1 cellular context compared by ENCODE assay signal in the genomic region with DNA sequence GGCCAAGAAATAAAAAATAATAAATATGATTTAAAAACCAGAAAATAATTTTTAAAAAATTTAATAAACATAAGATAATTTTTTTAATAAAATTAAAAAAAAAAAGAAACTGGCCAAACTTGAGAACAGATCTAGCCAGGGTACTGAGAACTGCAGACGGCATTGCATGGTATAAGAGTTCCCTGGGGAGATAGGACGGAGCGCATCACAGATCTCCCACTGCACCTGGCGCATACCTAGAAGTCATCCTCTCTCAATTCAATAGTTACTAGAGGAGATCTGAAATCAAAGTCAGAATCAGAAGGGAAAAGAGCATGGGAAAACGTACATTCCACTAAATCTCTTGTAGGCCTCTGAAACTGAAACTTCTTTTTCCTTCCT.
TF ChIP-seq lines count a peak whose summit lies in the region.

No MANE protein-coding gene starts in this region.

TF ChIP-seq in WTC11, 78 proteins besides CTCF, POLR2A, EP300 and RAD21 (continued from another document):
- TF ChIP-seq, protein P1, sequence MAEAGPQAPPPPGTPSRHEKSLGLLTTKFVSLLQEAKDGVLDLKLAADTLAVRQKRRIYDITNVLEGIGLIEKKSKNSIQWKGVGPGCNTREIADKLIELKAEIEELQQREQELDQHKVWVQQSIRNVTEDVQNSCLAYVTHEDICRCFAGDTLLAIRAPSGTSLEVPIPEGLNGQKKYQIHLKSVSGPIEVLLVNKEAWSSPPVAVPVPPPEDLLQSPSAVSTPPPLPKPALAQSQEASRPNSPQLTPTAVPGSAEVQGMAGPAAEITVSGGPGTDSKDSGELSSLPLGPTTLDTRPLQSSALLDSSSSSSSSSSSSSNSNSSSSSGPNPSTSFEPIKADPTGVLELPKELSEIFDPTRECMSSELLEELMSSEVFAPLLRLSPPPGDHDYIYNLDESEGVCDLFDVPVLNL (CRISPR knock-in tag; IDR thresholded peaks at IDR 0.05; ENCODE audit: borderline replicate concordance, low read depth): no peak
- TF ChIP-seq, protein P2, sequence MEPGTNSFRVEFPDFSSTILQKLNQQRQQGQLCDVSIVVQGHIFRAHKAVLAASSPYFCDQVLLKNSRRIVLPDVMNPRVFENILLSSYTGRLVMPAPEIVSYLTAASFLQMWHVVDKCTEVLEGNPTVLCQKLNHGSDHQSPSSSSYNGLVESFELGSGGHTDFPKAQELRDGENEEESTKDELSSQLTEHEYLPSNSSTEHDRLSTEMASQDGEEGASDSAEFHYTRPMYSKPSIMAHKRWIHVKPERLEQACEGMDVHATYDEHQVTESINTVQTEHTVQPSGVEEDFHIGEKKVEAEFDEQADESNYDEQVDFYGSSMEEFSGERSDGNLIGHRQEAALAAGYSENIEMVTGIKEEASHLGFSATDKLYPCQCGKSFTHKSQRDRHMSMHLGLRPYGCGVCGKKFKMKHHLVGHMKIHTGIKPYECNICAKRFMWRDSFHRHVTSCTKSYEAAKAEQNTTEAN (CRISPR knock-in tag; IDR thresholded peaks at IDR 0.05): no peak
